Comparison of ENCODE assay signal across 34 cellular contexts in genomic region chr18:36890598-36890997, GRCh38.
"Had no signal": no experiment of that assay in that cellular context is flagged by ENCODE, and none has a peak within 500 bp of the region (broad histone marks: within the 10 kb centered on the region; RNA-seq: fewer than 3 reads in every experiment).

No MANE protein-coding gene starts in this region.

- H3K36me3 ChIP-seq: cardiac muscle cell, colonic mucosa had no signal

- ATAC-seq: activated CD8-positive, alpha-beta memory T cell treated with anti-CD3 and anti-CD28 coated beads, Interleukin-2, amount 10 ng/mL, durations not matched to agents 7 days and 5 days; activated T-helper 17 cell treated with anti-CD3 and anti-CD28 coated beads, Interleukin-2, amount 50 U/mL, for 72 hours; Right ventricle myocardium inferior; SK-N-SH treated with all-trans-retinoic acid at 6 μM for 48 hours; T-cell had no signal

- DNase-seq: activated B cell treated with CpG ODN at 0.5 μM for 24 hours; activated CD4-positive, alpha-beta memory T cell treated with anti-CD3 and anti-CD28 coated beads, Interleukin-2, amount 10 ng/mL, durations not matched to agents 7 days and 5 days; activated CD4-positive, alpha-beta T cell treated with anti-CD3 and anti-CD28 coated beads for 48 hours; activated CD4-positive, CD25-positive, alpha-beta regulatory T cell treated with anti-CD3 and anti-CD28 coated beads, Interleukin-2, amount 50 U/mL, for 72 hours; activated CD8-positive, alpha-beta memory T cell treated with anti-CD3 and anti-CD28 coated beads for 24 hours; activated CD8-positive, alpha-beta memory T cell treated with anti-CD3 and anti-CD28 coated beads, Interleukin-2, amount 10 ng/mL, durations not matched to agents 7 days and 5 days; activated CD8-positive, alpha-beta memory T cell treated with anti-CD3 and anti-CD28 coated beads, Interleukin-2, amount 50 U/mL, for 48 hours; activated effector memory CD4-positive, alpha-beta T cell treated with anti-CD3 and anti-CD28 coated beads, Interleukin-2, amount 50 U/mL, for 16 hours; activated naive CD4-positive, alpha-beta T cell; activated naive CD4-positive, alpha-beta T cell treated with anti-CD3 and anti-CD28 coated beads, Interleukin-2, amount 50 U/mL, for 16 hours; activated naive CD8-positive, alpha-beta T cell treated with anti-CD3 and anti-CD28 coated beads for 36 hours; activated T-cell treated with anti-CD3 and anti-CD28 coated beads, Interleukin-2, amount 50 U/mL, for 48 hours; amniotic stem cell; aorta; colonic mucosa; MM.1S; MV-4-11; NCI-H1092; NCI-H1436 treated with DMSO at 0.1 percent for 48 hours; NCI-H1694 treated with DMSO at 0.1 percent for 48 hours; NCI-H2029; NCI-H345; NCI-H524 treated with DMSO at 0.1 percent for 48 hours; NK-92 treated with Interleukin-12 subunit alpha and Interleukin-12 subunit beta, amount 100 ng/mL, for 24 hours; PC-9; SIG-M5; T-cell; T1000 had no signal

- H3K27ac ChIP-seq: cardiac muscle cell, colonic mucosa, PC-9, RWPE1 had no signal

- H3K9me3 ChIP-seq: colonic mucosa had no signal

- H2AFZ ChIP-seq: PC-9 had no signal

- H3K4me2 ChIP-seq: PC-9 had no signal

- H3K27me3 Mint-ChIP-seq: activated B cell treated with CpG ODN at 0.5 μM for 24 hours; activated CD4-positive, alpha-beta memory T cell treated with anti-CD3 and anti-CD28 coated beads, Interleukin-2, amount 10 ng/mL, durations not matched to agents 7 days and 5 days; activated CD8-positive, alpha-beta memory T cell treated with anti-CD3 and anti-CD28 coated beads, Interleukin-2, amount 10 ng/mL, durations not matched to agents 7 days and 5 days; activated naive CD8-positive, alpha-beta T cell treated with anti-CD3 and anti-CD28 coated beads for 36 hours; activated T-helper 17 cell treated with anti-CD3 and anti-CD28 coated beads, Interleukin-2, amount 50 U/mL, for 72 hours; central memory CD8-positive, alpha-beta T cell; T-cell had no signal

- H3K4me1 ChIP-seq: colonic mucosa had no signal

- H3K4me1 Mint-ChIP-seq: activated naive CD8-positive, alpha-beta T cell treated with anti-CD3 and anti-CD28 coated beads for 36 hours; activated T-helper 17 cell treated with anti-CD3 and anti-CD28 coated beads, Interleukin-2, amount 50 U/mL, for 72 hours had no signal

- H3K27me3 ChIP-seq: cardiac muscle cell, colonic mucosa had no signal

- H3K4me3 Mint-ChIP-seq: activated B cell treated with CpG ODN at 0.5 μM for 24 hours; activated CD4-positive, alpha-beta memory T cell treated with anti-CD3 and anti-CD28 coated beads, Interleukin-2, amount 10 ng/mL, durations not matched to agents 7 days and 5 days; activated CD8-positive, alpha-beta memory T cell treated with anti-CD3 and anti-CD28 coated beads, Interleukin-2, amount 10 ng/mL, durations not matched to agents 7 days and 5 days; activated naive CD8-positive, alpha-beta T cell treated with anti-CD3 and anti-CD28 coated beads for 36 hours; activated T-helper 17 cell treated with anti-CD3 and anti-CD28 coated beads, Interleukin-2, amount 50 U/mL, for 72 hours; central memory CD8-positive, alpha-beta T cell; T-cell had no signal

- H3K9me3 Mint-ChIP-seq: activated B cell treated with CpG ODN at 0.5 μM for 24 hours; activated CD4-positive, alpha-beta memory T cell treated with anti-CD3 and anti-CD28 coated beads, Interleukin-2, amount 10 ng/mL, durations not matched to agents 7 days and 5 days; activated naive CD8-positive, alpha-beta T cell treated with anti-CD3 and anti-CD28 coated beads for 36 hours; activated T-helper 17 cell treated with anti-CD3 and anti-CD28 coated beads, Interleukin-2, amount 50 U/mL, for 72 hours; central memory CD8-positive, alpha-beta T cell; T-cell had no signal

- H3K4me3 ChIP-seq: cardiac muscle cell, colonic mucosa, PC-9 had no signal

- H3K27ac Mint-ChIP-seq: activated B cell treated with CpG ODN at 0.5 μM for 24 hours; activated CD4-positive, alpha-beta memory T cell treated with anti-CD3 and anti-CD28 coated beads, Interleukin-2, amount 10 ng/mL, durations not matched to agents 7 days and 5 days; activated CD8-positive, alpha-beta memory T cell treated with anti-CD3 and anti-CD28 coated beads, Interleukin-2, amount 10 ng/mL, durations not matched to agents 7 days and 5 days; activated naive CD8-positive, alpha-beta T cell treated with anti-CD3 and anti-CD28 coated beads for 36 hours; activated T-helper 17 cell treated with anti-CD3 and anti-CD28 coated beads, Interleukin-2, amount 50 U/mL, for 72 hours; T-cell had no signal
